ENCODE assay signal across 1 cellular context in genomic region chr12:123119808-123120207, GRCh38.
TF ChIP-seq lines count a peak whose summit lies in the region.

No MANE protein-coding gene starts in this region.

TF ChIP-seq in GM23338, 12 proteins besides CTCF, POLR2A, EP300 and RAD21 (continued from another document):
- TF ChIP-seq REST (IDR thresholded peaks at IDR 0.05; ENCODE audit: unreplicated experiment) = no peak
- no peak for TF ChIP-seq JUNB (IDR thresholded peaks at IDR 0.05; ENCODE audit: unreplicated experiment)
- no peak for TF ChIP-seq ZNF114 (CRISPR knock-in tag; IDR thresholded peaks at IDR 0.05)
- TF ChIP-seq CREB1 (CRISPR knock-in tag; IDR thresholded peaks at IDR 0.05; ENCODE audit: low read depth) = no peak
- TF ChIP-seq NANOG (IDR thresholded peaks at IDR 0.05; ENCODE audit: borderline replicate concordance) = no peak
- TF ChIP-seq STAT1 (IDR thresholded peaks at IDR 0.05; ENCODE audit: unreplicated experiment) = no peak
- no peak for TF ChIP-seq POLR2AphosphoS5 (IDR thresholded peaks at IDR 0.05; ENCODE audit: low read depth)
